In genomic region chr18:36031407-36031806, GRCh38 we compare ENCODE assay signal across 27 cellular contexts. TPM values are rescaled to one million over a fixed set of nuclear protein-coding genes. Genes with fewer than 3 reads are reported as not detected.
A peak's percentile ranks its signal among the peaks of the same experiment; 100 is the strongest.
DNase-seq lines count a peak whose midpoint lies in the region; ATAC-seq and TF ChIP-seq lines count a peak whose summit lies in the region.
"Had no signal": no experiment of that assay in that cellular context is flagged by ENCODE, and none has a peak within 500 bp of the region (broad histone marks: within the 10 kb centered on the region; RNA-seq: fewer than 3 reads in every experiment).

No MANE protein-coding gene starts in this region.

- H3K4me1 ChIP-seq in OCI-LY7 (ENCODE audit: insufficient read depth, low read length, poor library complexity, severe bottlenecking) (peaks cover 35% of the 10 kb centered on the region), aorta (ENCODE audit: control insufficient read depth in 1 of 2, insufficient read depth in 2 of 2, low read length in 2 of 2) (peaks cover 0 to 2% of the 10 kb centered on the region in 2 donors), neuronal stem cell (ENCODE audit: control insufficient read depth in 2 of 2, insufficient read depth in 1 of 2, low read depth in 1 of 2, low read length in 2 of 2) (no peaks in the 10 kb centered on the region)
- H3K4me1 ChIP-seq: left lung had no signal

- H3K9me3 Mint-ChIP-seq in CD14-positive monocyte: no peaks in the 10 kb centered on the region
- no peaks in the 10 kb centered on the region for H3K9me3 Mint-ChIP-seq in endothelial cell (ENCODE audit: unreplicated experiment)
- H3K9me3 Mint-ChIP-seq: activated T-helper 2 cell treated with anti-CD3 and anti-CD28 coated beads, Interferon-gamma antibody, Interleukin-2, Interleukin-4, amounts not matched to agents 10 μg/mL and 5 μg/mL and 100 μg/mL, durations not matched to agents 14 hours and 24 hours and 36 hours; GM23338; immature natural killer cell had no signal

- H3K4me1 Mint-ChIP-seq in CD14-positive monocyte (peaks cover 28% of the 10 kb centered on the region), endothelial cell (ENCODE audit: unreplicated experiment) (peaks cover 44% of the 10 kb centered on the region)

- no peak overlapping the region for H3K14ac ChIP-seq in neuronal stem cell (ENCODE audit: low read length)

- H3K79me1 ChIP-seq in neuronal stem cell (ENCODE audit: low read depth, low read length): no peaks in the 10 kb centered on the region

- peak; percentile 49 for ATAC-seq in GM18502 (IDR thresholded peaks at IDR 0.05; ENCODE audit: poor library complexity, unreplicated experiment)
- no peak for ATAC-seq in aorta (ENCODE audit: low FRiP score)
- ATAC-seq: GM23338, left lung had no signal

- H3K27me3 Mint-ChIP-seq in CD14-positive monocyte (ENCODE audit: low read depth in 3 of 3): no peaks in the 10 kb centered on the region
- H3K27me3 Mint-ChIP-seq in endothelial cell (ENCODE audit: unreplicated experiment): no peaks in the 10 kb centered on the region

- peaks cover 32 to 38% of the 10 kb centered on the region in 2 donors for H3K36me3 Mint-ChIP-seq in CD14-positive monocyte
- peaks cover 4% of the 10 kb centered on the region for H3K36me3 Mint-ChIP-seq in endothelial cell (ENCODE audit: low read depth, unreplicated experiment)

- H3K9me2 ChIP-seq in OCI-LY7 (ENCODE audit: insufficient read depth, low read length): no peaks in the 10 kb centered on the region

- H3K27me3 ChIP-seq in aorta (ENCODE audit: control insufficient read depth in 1 of 2, insufficient read depth in 2 of 2, low read length in 1 of 2) (no peaks in the 10 kb centered on the region), neuronal stem cell (ENCODE audit: control insufficient read depth in 3 of 3, insufficient read depth in 3 of 3, low read depth in 1 of 3, low read length in 3 of 3) (no peaks in the 10 kb centered on the region)
- H3K27me3 ChIP-seq: left lung, tibial nerve had no signal

- H2BK12ac ChIP-seq in neuronal stem cell (ENCODE audit: low read length): no peak overlapping the region

- H3K79me2 ChIP-seq in OCI-LY7 (ENCODE audit: insufficient read depth, low read depth, low read length): peaks cover 28% of the 10 kb centered on the region; the same call in 1 of the 2 replicates

- H3K18ac ChIP-seq in neuronal stem cell (ENCODE audit: low read length): no peak overlapping the region

- intact Hi-C loops in CD14-positive monocyte (cut with micrococcal nuclease) (no loop called here), OCI-LY7 (cut with micrococcal nuclease; ENCODE audit: unreplicated experiment) (no loop called here), aorta (cut with DNase I) (no loop called here)

- H2AFZ ChIP-seq in OCI-LY7 (ENCODE audit: low read length) (no peak overlapping the region), neuronal stem cell (ENCODE audit: low read length) (no peak overlapping the region)
- H2AFZ ChIP-seq: GM23338 had no signal

- H3K4me3 Mint-ChIP-seq in CD14-positive monocyte: no peak overlapping the region
- no peak overlapping the region for H3K4me3 Mint-ChIP-seq in endothelial cell (ENCODE audit: unreplicated experiment)
- H3K4me3 Mint-ChIP-seq: GM23338, immature natural killer cell had no signal

- CTCF ChIA-PET in OCI-LY7 (lab: Charles Lee; ENCODE audit: unreplicated experiment): no interaction called here

- H3K4me3 ChIP-seq in OCI-LY7 (ENCODE audit: low read depth, low read length, poor library complexity, severe bottlenecking): peak overlapping the region; percentile 38
- no peak overlapping the region for H3K4me3 ChIP-seq in aorta (ENCODE audit: low read length in 2 of 2)
- H3K4me3 ChIP-seq in neuronal stem cell (ENCODE audit: low read length in 2 of 2): no peak overlapping the region
- H3K4me3 ChIP-seq: GM23338, left lung, tibial nerve had no signal

- no TSS peak for BruUV-seq in OCI-LY7 (replicated peaks; lab: Mats Ljungman, UMichigan)

- H4K8ac ChIP-seq in neuronal stem cell (ENCODE audit: low read depth, low read length): no peak overlapping the region

- no peak overlapping the region for H2AK5ac ChIP-seq in neuronal stem cell (ENCODE audit: low read depth, low read length)

- no peak overlapping the region for H2BK120ac ChIP-seq in neuronal stem cell (ENCODE audit: low read depth, low read length)

- H2BK5ac ChIP-seq in neuronal stem cell (ENCODE audit: low read length): no peak overlapping the region

- no peaks in the 10 kb centered on the region for H4K20me1 ChIP-seq in OCI-LY7 (ENCODE audit: insufficient read depth, low read length)

- no peaks in the 10 kb centered on the region for H3K9me3 ChIP-seq in OCI-LY7 (ENCODE audit: low read length)
- H3K9me3 ChIP-seq in aorta (ENCODE audit: control insufficient read depth, low read length): no peaks in the 10 kb centered on the region
- no peaks in the 10 kb centered on the region for H3K9me3 ChIP-seq in neuronal stem cell (replicated peaks in 1 of 2; ENCODE audit: control insufficient read depth in 2 of 2, insufficient read depth in 1 of 2, low read depth in 1 of 2, low read length in 2 of 2)
- H3K9me3 ChIP-seq: left lung, tibial nerve had no signal

- no peak overlapping the region for H2BK15ac ChIP-seq in neuronal stem cell (ENCODE audit: low read length)

- peak overlapping the region; percentile 77 for H3K27ac ChIP-seq in OCI-LY7 (ENCODE audit: low read depth, low read length, poor library complexity, severe bottlenecking)
- no peak overlapping the region for H3K27ac ChIP-seq in aorta (ENCODE audit: low read depth in 1 of 2, low read length in 2 of 2)
- H3K27ac ChIP-seq in neuronal stem cell (replicated peaks; ENCODE audit: low read length): no peak overlapping the region
- H3K27ac ChIP-seq: C4-2B, left lung, RWPE1, tibial nerve, WERI-Rb-1 had no signal

- no peak overlapping the region for H4K91ac ChIP-seq in neuronal stem cell (ENCODE audit: low read depth, low read length, poor library complexity)

- H3K27ac Mint-ChIP-seq in CD14-positive monocyte (peak overlapping the region; percentile 12 to 87 (median 44)), endothelial cell (ENCODE audit: unreplicated experiment) (peak overlapping the region; percentile 7)
- H3K27ac Mint-ChIP-seq: activated T-helper 2 cell treated with anti-CD3 and anti-CD28 coated beads, Interferon-gamma antibody, Interleukin-2, Interleukin-4, amounts not matched to agents 10 μg/mL and 5 μg/mL and 100 μg/mL, durations not matched to agents 14 hours and 24 hours and 36 hours; GM23338 had no signal

- H3K23ac ChIP-seq in neuronal stem cell (ENCODE audit: low read depth, low read length, poor library complexity): no peak overlapping the region

- H3K4ac ChIP-seq in neuronal stem cell (ENCODE audit: low read length): no peak overlapping the region

- POLR2A ChIA-PET in OCI-LY7 (lab: Charles Lee): interaction anchor here (0.8 kb wide), 1 partner anchor 9 kb away, joined by 3 read pairs; no protein-coding TSS in a partner anchor

- no peak overlapping the region for H3K9ac ChIP-seq in neuronal stem cell (ENCODE audit: low read depth, low read length, poor library complexity)

- WGBS in aorta, 2 donors: 91 to 95% methylated on average over 2 of the region's 2 CpGs
- WGBS in neuronal stem cell (ENCODE audit: extremely low coverage in 2 of 2, insufficient read length in 2 of 2, insufficient replicate concordance in 1 of 2), 2 donors: no CpG with 5 or more reads among the region's 2 CpGs

- H3K36me3 ChIP-seq in OCI-LY7 (ENCODE audit: insufficient read depth, low read length) (peaks cover 58% of the 10 kb centered on the region), aorta (ENCODE audit: control insufficient read depth in 1 of 2, insufficient read depth in 2 of 2, low read length in 1 of 2) (no peaks in the 10 kb centered on the region), neuronal stem cell (replicated peaks in 1 of 2; ENCODE audit: control insufficient read depth in 2 of 2, insufficient read depth in 2 of 2, low read length in 2 of 2) (peaks cover 8 to 63% of the 10 kb centered on the region in 2 donors)

- TF ChIP-seq CTCF in CD14-positive monocyte (IDR thresholded peaks at IDR 0.05) (no peak), OCI-LY7 (conservative IDR thresholded peaks at IDR 0.05; ENCODE audit: low read length) (no peak), endothelial cell (IDR thresholded peaks at IDR 0.05; ENCODE audit: unreplicated experiment) (no peak)

- H3K4me2 ChIP-seq in OCI-LY7 (ENCODE audit: low read length) (peak overlapping the region; percentile 57), neuronal stem cell (ENCODE audit: insufficient read depth, low read length, poor library complexity, severe bottlenecking) (no peak overlapping the region)
- H3K4me2 ChIP-seq: GM23338 had no signal

- DNase-seq in CD14-positive monocyte (ENCODE audit: low spot score): no peak
- DNase-seq in OCI-LY7 (ENCODE audit: low spot score): peak; percentile 24
- no peak for DNase-seq in endothelial cell (ENCODE audit: low spot score)
- no peak for DNase-seq in aorta
- no peak for DNase-seq in neuronal stem cell (ENCODE audit: low spot score)
- DNase-seq in NAMALWA (ENCODE audit: low spot score): no peak
- DNase-seq in mucosa of gallbladder (ENCODE audit: low spot score): no peak
- DNase-seq: activated CD4-positive, alpha-beta T cell treated with anti-CD3 and anti-CD28 coated beads, Interleukin-2, amount 50 U/mL, for 1 hour; cerebellar nuclear complex; effector CD8-positive, alpha-beta T cell; foreskin fibroblast; GDM1; immature natural killer cell; KBM-7; left lung; midbrain; NCI-H510A treated with DMSO at 0.1 percent for 48 hours; NK-92 treated with Interleukin-12 subunit alpha and Interleukin-12 subunit beta, amount 100 ng/mL, for 24 hours; stimulated activated CD4-positive, alpha-beta T cell treated with anti-CD3 and anti-CD28 coated beads, Interleukin-15, amount 100 ng/mL, for 24 hours; T-helper 2 cell; WERI-Rb-1 had no signal

RNA-seq across cellular contexts. Expression of gene RPRD1A, which starts 36.0 kb away (rescaled TPM):
- 10 to 100 TPM in 1 of 2 donors, 1 to 10 TPM in 1; 10.0 to 10.9 TPM for polyA plus RNA-seq in CD14-positive monocyte
- 45.4 and 51.6 TPM in 2 replicates for total RNA-seq in OCI-LY7 (2014; rRNA removed; shearing (Covaris generic))
- 37.9 and 42.2 TPM in 2 replicates for total RNA-seq in OCI-LY7 (2022)
- 58.4 TPM for total RNA-seq in endothelial cell (ENCODE audit: unreplicated experiment)
- 10 to 100 TPM; 45.1 to 49.5 TPM for total RNA-seq in aorta
- polyA plus RNA-seq in aorta: 10 to 100 TPM; 29.8 to 30.2 TPM
- polyA plus RNA-seq in neuronal stem cell (2013, experiment 1 of 2): 84.1 TPM
- polyA plus RNA-seq in neuronal stem cell (2013, experiment 2 of 2): 83.5 TPM
- total RNA-seq in mucosa of gallbladder: 51.4 TPM
